In genomic region chr12:70692681-70693288, GRCh38 we compare ENCODE assay signal across 9 cellular contexts. TPM values are rescaled to one million over a fixed set of nuclear protein-coding genes. Genes with fewer than 3 reads are reported as not detected.
A peak's percentile ranks its signal among the peaks of the same experiment; 100 is the strongest.
DNase-seq lines count a peak whose midpoint lies in the region; ATAC-seq, FAIRE-seq and TF ChIP-seq lines count a peak whose summit lies in the region.
"Had no signal": no experiment of that assay in that cellular context is flagged by ENCODE, and none has a peak within 500 bp of the region (broad histone marks: within the 10 kb centered on the region; RNA-seq: fewer than 3 reads in every experiment).

No MANE protein-coding gene starts in this region.

- H3K27ac ChIP-seq in heart right ventricle (peak overlapping the region in 3 of 10 donors; percentile 5 to 55 (median 42)), SJSA1 (0 out of 2 replicates have a peak overlapping the region, but pooled peaks have one; percentile 6), aorta (ENCODE audit: low read depth in 1 of 2, low read length in 2 of 2) (no peak overlapping the region)

- intact Hi-C loops in heart right ventricle (cut with DNase I) (no loop called here), cardiac septum (cut with DNase I) (no loop called here), aorta (cut with DNase I) (no loop called here)

- H3K9me3 ChIP-seq in heart right ventricle (no peaks in the 10 kb centered on the region), SJSA1 (replicated peaks) (no peaks in the 10 kb centered on the region), aorta (ENCODE audit: control insufficient read depth, low read length) (no peaks in the 10 kb centered on the region)

- H3K4me3 ChIP-seq in heart right ventricle, result no peak overlapping the region
- no peak overlapping the region for H3K4me3 ChIP-seq in SJSA1
- H3K4me3 ChIP-seq in aorta (ENCODE audit: low read length in 2 of 2), result no peak overlapping the region

- peak in 8 of 9 donors; percentile 13 to 63 (median 46) for TF ChIP-seq CTCF in heart right ventricle (IDR thresholded peaks at IDR 0.05)

- FAIRE-seq in urothelium cell line (lab: Jason Lieb, UNC), result no peak

- ATAC-seq in heart right ventricle, result peak in 4 of 8 donors; percentile 41 to 64 (median 54)
- ATAC-seq in aorta (ENCODE audit: low FRiP score), result no peak

- H3K4me1 ChIP-seq in heart right ventricle, result peaks cover 0 to 37% (median 11%) of the 10 kb centered on the region in 9 donors
- H3K4me1 ChIP-seq in SJSA1 (replicated peaks), result peaks cover 11% of the 10 kb centered on the region
- H3K4me1 ChIP-seq in aorta (ENCODE audit: control insufficient read depth in 1 of 2, insufficient read depth in 2 of 2, low read length in 2 of 2), result no peaks in the 10 kb centered on the region

- H3K27me3 ChIP-seq in heart right ventricle (no peaks in the 10 kb centered on the region), SJSA1 (replicated peaks) (no peaks in the 10 kb centered on the region), aorta (ENCODE audit: control insufficient read depth in 1 of 2, insufficient read depth in 2 of 2, low read length in 1 of 2) (no peaks in the 10 kb centered on the region)

- DNase-seq in heart right ventricle, result no peak
- DNase-seq in cardiac septum (ENCODE audit: low spot score), result no peak
- peak in 1 of 2 experiments; percentile 36 for DNase-seq in SJSA1 (ENCODE audit: low read depth in 1 of 2, low spot score in 2 of 2)
- DNase-seq in glomerular endothelial cell (ENCODE audit: extremely low read depth, low read depth, low spot score), result peak; percentile 31
- peak; percentile 22 for DNase-seq in urothelium cell line (ENCODE audit: low spot score)
- no peak for DNase-seq in NCI-H2029 (lab: John Stamatoyannopoulos, UW)
- no peak for DNase-seq in AML-193 (lab: John Stamatoyannopoulos, UW)
- no peak for DNase-seq in aorta

- H3K36me3 ChIP-seq in heart right ventricle (no peaks in the 10 kb centered on the region), SJSA1 (no peaks in the 10 kb centered on the region), aorta (ENCODE audit: control insufficient read depth in 1 of 2, insufficient read depth in 2 of 2, low read length in 1 of 2) (no peaks in the 10 kb centered on the region)

RNA-seq across cellular contexts. Expression of gene PTPRB, which starts 55.6 kb away (rescaled TPM):
- total RNA-seq in heart right ventricle, result 10 to 100 TPM; 27.0 to 49.0 (median 40.7) TPM
- polyA plus RNA-seq in heart right ventricle, result 10 to 100 TPM; 13.6 to 27.1 TPM
- 28.9 TPM for total RNA-seq in cardiac septum
- 3.0 and 4.5 TPM in 2 replicates for total RNA-seq in SJSA1 (2014; rRNA removed; shearing (Covaris generic))
- 58.9 and 147 TPM in 2 replicates for total RNA-seq in glomerular endothelial cell
- total RNA-seq in aorta, result 10 to 100 TPM; 38.3 to 53.2 TPM
- polyA plus RNA-seq in aorta, result 1 to 10 TPM in 1 of 2 donors, under 1 TPM in 1; 0.25 to 2.0 TPM
- total RNA-seq: G401 had no signal

Comparison
In these comparisons a context has a peak if more than half of its experiments do, and no peak if none do; other contexts are left out.
1. DNase-seq: peak in glomerular endothelial cell (single experiment) and urothelium cell line (single experiment); none in heart right ventricle (0 of 2), cardiac septum (single experiment), NCI-H2029 (single experiment), AML-193 (0 of 2) and aorta (0 of 2).